In genomic region chr7:73739387-73739767, GRCh38 we compare ENCODE assay signal across 9 cellular contexts. TPM values are rescaled to one million over a fixed set of nuclear protein-coding genes. Genes with fewer than 3 reads are reported as not detected.
DNase-seq lines count a peak whose midpoint lies in the region; ATAC-seq and TF ChIP-seq lines count a peak whose summit lies in the region.
"Had no signal": no experiment of that assay in that cellular context is flagged by ENCODE, and none has a peak within 500 bp of the region (broad histone marks: within the 10 kb centered on the region; RNA-seq: fewer than 3 reads in every experiment).

No MANE protein-coding gene starts in this region.

- H3K4me2 ChIP-seq in KMS-11 = peak overlapping the region; percentile 69
- peak overlapping the region; percentile 86 for H3K4me2 ChIP-seq in neural progenitor cell

- peaks cover 4 to 30% (median 11%) of the 10 kb centered on the region in 4 donors for H3K4me1 Mint-ChIP-seq in CD4-positive, CD25-positive, alpha-beta regulatory T cell
- peaks cover 49% of the 10 kb centered on the region for H3K4me1 Mint-ChIP-seq in neural progenitor cell

- H3K9ac ChIP-seq in KMS-11 (peak overlapping the region; percentile 95), duodenal mucosa (ENCODE audit: low read depth in 1 of 2, low read length in 2 of 2) (peak overlapping the region; percentile 94 to 100), neural progenitor cell (peak overlapping the region; percentile 50)

- H3F3A ChIP-seq in neural progenitor cell (ENCODE audit: low read depth) = peaks cover 48% of the 10 kb centered on the region

- H2AFZ ChIP-seq in KMS-11 (ENCODE audit: low read depth) = peak overlapping the region; percentile 70; the same call in 1 of the 2 replicates
- H2AFZ ChIP-seq in neural progenitor cell (replicated peaks) = no peak overlapping the region

- H3K79me2 ChIP-seq in KMS-11 (ENCODE audit: insufficient read depth, low read depth) (peaks cover 15% of the 10 kb centered on the region; the same call in 1 of the 2 replicates), neural progenitor cell (ENCODE audit: low read depth) (peaks cover 5% of the 10 kb centered on the region)

- peak overlapping the region; percentile 90 to 95 (median 92) for H3K27ac Mint-ChIP-seq in CD4-positive, CD25-positive, alpha-beta regulatory T cell
- H3K27ac Mint-ChIP-seq in neural progenitor cell = peak overlapping the region; percentile 93

- no peaks in the 10 kb centered on the region for H3K9me3 ChIP-seq in CD4-positive, CD25-positive, alpha-beta regulatory T cell (ENCODE audit: control insufficient read depth in 2 of 2, low read length in 2 of 2)
- H3K9me3 ChIP-seq in duodenal mucosa (ENCODE audit: control insufficient read depth in 1 of 2, low read length in 2 of 2) (no peaks in the 10 kb centered on the region), neural progenitor cell (ENCODE audit: low read depth) (no peaks in the 10 kb centered on the region)

- peak overlapping the region; percentile 88 to 97 (median 90) for H3K4me3 Mint-ChIP-seq in CD4-positive, CD25-positive, alpha-beta regulatory T cell
- H3K4me3 Mint-ChIP-seq in neural progenitor cell = peak overlapping the region; percentile 93

- H3K27me3 ChIP-seq in CD4-positive, CD25-positive, alpha-beta regulatory T cell (ENCODE audit: control insufficient read depth, insufficient read depth, low read length) = no peaks in the 10 kb centered on the region
- H3K27me3 ChIP-seq in KMS-11 (ENCODE audit: insufficient read depth, low read depth) (no peaks in the 10 kb centered on the region), duodenal mucosa (ENCODE audit: control insufficient read depth in 1 of 2, insufficient read depth in 2 of 2, low read length in 2 of 2) (no peaks in the 10 kb centered on the region), neural progenitor cell (no peaks in the 10 kb centered on the region)

- H3K9me3 Mint-ChIP-seq in CD4-positive, CD25-positive, alpha-beta regulatory T cell = no peaks in the 10 kb centered on the region
- H3K9me3 Mint-ChIP-seq in neural progenitor cell = no peaks in the 10 kb centered on the region

- TF ChIP-seq CTCF in KMS-11 (conservative IDR thresholded peaks at IDR 0.05; ENCODE audit: low read depth, low read length) (no peak), neural progenitor cell (IDR thresholded peaks at IDR 0.05) (no peak), GM10266 (IDR thresholded peaks at IDR 0.05; ENCODE audit: control insufficient read depth, insufficient read depth, low read depth, missing control alignments) (no peak)

- H3K4me1 ChIP-seq in CD4-positive, CD25-positive, alpha-beta regulatory T cell (ENCODE audit: control insufficient read depth, insufficient read depth, low read length, poor library complexity, severe bottlenecking) = peaks cover 16% of the 10 kb centered on the region
- H3K4me1 ChIP-seq in KMS-11 (ENCODE audit: low read depth, poor library complexity, severe bottlenecking) (peaks cover 70% of the 10 kb centered on the region), duodenal mucosa (ENCODE audit: control insufficient read depth in 1 of 2, insufficient read depth in 2 of 2, low read length in 2 of 2) (peaks cover 47 to 49% of the 10 kb centered on the region in 2 donors), neural progenitor cell (peaks cover 36% of the 10 kb centered on the region)

- H4K20me1 ChIP-seq in KMS-11 (ENCODE audit: insufficient read depth) (peaks cover 4% of the 10 kb centered on the region; the same call in 1 of the 2 replicates), neural progenitor cell (ENCODE audit: low read depth) (peaks cover 7% of the 10 kb centered on the region)

- H3K27me3 Mint-ChIP-seq in CD4-positive, CD25-positive, alpha-beta regulatory T cell = peaks cover 4% of the 10 kb centered on the region
- H3K27me3 Mint-ChIP-seq in neural progenitor cell (ENCODE audit: insufficient read depth, low read depth) = peaks cover 28% of the 10 kb centered on the region

- H3K36me3 Mint-ChIP-seq in CD4-positive, CD25-positive, alpha-beta regulatory T cell = no peaks in the 10 kb centered on the region
- H3K36me3 Mint-ChIP-seq in neural progenitor cell = peaks cover 2% of the 10 kb centered on the region

- peak overlapping the region; percentile 91 for H3K27ac ChIP-seq in CD4-positive, CD25-positive, alpha-beta regulatory T cell (ENCODE audit: insufficient read depth, low read length, poor library complexity, severe bottlenecking)
- H3K27ac ChIP-seq in KMS-11 (peak overlapping the region; percentile 94), duodenal mucosa (ENCODE audit: low read depth, low read length) (peak overlapping the region; percentile 96), neural progenitor cell (peak overlapping the region; percentile 48)

- no peak for ATAC-seq in CD4-positive, CD25-positive, alpha-beta regulatory T cell (ENCODE audit: low read depth in 2 of 2)
- ATAC-seq in HG03025 (IDR thresholded peaks at IDR 0.05; ENCODE audit: low FRiP score, unreplicated experiment) = no peak
- no peak for ATAC-seq in HG03439 (IDR thresholded peaks at IDR 0.05; ENCODE audit: unreplicated experiment)

- no peak for DNase-seq in CD4-positive, CD25-positive, alpha-beta regulatory T cell
- DNase-seq in neural progenitor cell (ENCODE audit: low spot score) (no peak), GM10266 (ENCODE audit: extremely low spot score) (no peak), midbrain (lab: John Stamatoyannopoulos, UW) (no peak)

- H3K36me3 ChIP-seq in CD4-positive, CD25-positive, alpha-beta regulatory T cell (ENCODE audit: control insufficient read depth, insufficient read depth, low read length) = no peaks in the 10 kb centered on the region
- H3K36me3 ChIP-seq in KMS-11 (ENCODE audit: insufficient read depth) = no peaks in the 10 kb centered on the region; the same call in 1 of the 2 replicates
- peaks cover 9 to 18% of the 10 kb centered on the region in 2 donors for H3K36me3 ChIP-seq in duodenal mucosa (ENCODE audit: control insufficient read depth in 1 of 2, insufficient read depth in 2 of 2, low read length in 2 of 2)
- H3K36me3 ChIP-seq in neural progenitor cell = no peaks in the 10 kb centered on the region

- H3K4me3 ChIP-seq in CD4-positive, CD25-positive, alpha-beta regulatory T cell (ENCODE audit: low read depth, low read length) = peak overlapping the region; percentile 62
- no peak overlapping the region for H3K4me3 ChIP-seq in KMS-11 (IDR thresholded peaks at IDR 0.05; ENCODE audit: insufficient read depth, low read depth, low read length)
- peak overlapping the region; percentile 84 to 88 for H3K4me3 ChIP-seq in duodenal mucosa (ENCODE audit: low read depth in 1 of 2, low read length in 2 of 2)
- H3K4me3 ChIP-seq in neural progenitor cell = peak overlapping the region; percentile 67

RNA-seq across cellular contexts. Expression of gene ABHD11, which starts 0.8 kb away (rescaled TPM):
- total RNA-seq in CD4-positive, CD25-positive, alpha-beta regulatory T cell = 19.3 TPM
- 10 to 100 TPM; 14.5 to 17.5 (median 16.3) TPM for polyA plus RNA-seq in CD4-positive, CD25-positive, alpha-beta regulatory T cell
- 9.3 and 15.1 TPM in 2 replicates for total RNA-seq in neural progenitor cell (ENCODE audit: low replicate concordance)

RNA-seq across cellular contexts. Expression of gene STX1A, which starts 19.9 kb away (rescaled TPM):
- 27.3 TPM for total RNA-seq in CD4-positive, CD25-positive, alpha-beta regulatory T cell
- 1 to 10 TPM in 3 of 4 donors, under 1 TPM in 1; 0.80 to 3.1 (median 2.0) TPM for polyA plus RNA-seq in CD4-positive, CD25-positive, alpha-beta regulatory T cell
- total RNA-seq in neural progenitor cell (ENCODE audit: low replicate concordance) = 21.9 and 29.0 TPM in 2 replicates

RNA-seq across cellular contexts. Expression of gene CLDN3, which starts 30.7 kb away (rescaled TPM):
- total RNA-seq in CD4-positive, CD25-positive, alpha-beta regulatory T cell = not detected
- not detected for polyA plus RNA-seq in CD4-positive, CD25-positive, alpha-beta regulatory T cell
- 1.6 and 14.2 TPM in 2 replicates for total RNA-seq in neural progenitor cell (ENCODE audit: low replicate concordance)
- total RNA-seq: H4 had no signal

RNA-seq across cellular contexts. Expression of gene BUD23, which starts 56.0 kb away (rescaled TPM):
- 96.3 TPM for total RNA-seq in CD4-positive, CD25-positive, alpha-beta regulatory T cell
- 100 to 1,000 TPM; 112 to 127 (median 120) TPM for polyA plus RNA-seq in CD4-positive, CD25-positive, alpha-beta regulatory T cell
- 22.8 and 41.6 TPM in 2 replicates for total RNA-seq in neural progenitor cell (ENCODE audit: low replicate concordance)

RNA-seq across cellular contexts. Expression of gene DNAJC30, which starts 56.1 kb away (rescaled TPM):
- 10.0 TPM for total RNA-seq in CD4-positive, CD25-positive, alpha-beta regulatory T cell
- polyA plus RNA-seq in CD4-positive, CD25-positive, alpha-beta regulatory T cell = 10 to 100 TPM; 10.8 to 14.4 (median 12.8) TPM
- total RNA-seq in neural progenitor cell (ENCODE audit: low replicate concordance) = 0.94 and 2.6 TPM in 2 replicates
